Comparison of ENCODE assay signal across 1 cellular context in genomic region chr7:107563761-107564552, GRCh38.
TF ChIP-seq lines count a peak whose summit lies in the region.

Gene COG5, minus strand, starts transcription at chr7:107563920. Its CDS starts 24 bp downstream, at chr7:107563896.
Gene DUS4L, plus strand, starts transcription at chr7:107563971. Its CDS starts 3,100 bp downstream, at chr7:107567071.

TF ChIP-seq in HepG2, 621 proteins besides CTCF, POLR2A, EP300 and RAD21 (continued from another document and continues in another):
- TF ChIP-seq IKZF4 (CRISPR knock-in tag; IDR thresholded peaks at IDR 0.05; ENCODE audit: borderline replicate concordance, low read depth, not compliant biosample characterization), result peak; percentile 94
- TF ChIP-seq ZNF782 (CRISPR knock-in tag; IDR thresholded peaks at IDR 0.05; ENCODE audit: borderline replicate concordance), result peak; percentile 65; the same call in 1 of the 2 replicates
- TF ChIP-seq GMEB1 (CRISPR knock-in tag; IDR thresholded peaks at IDR 0.05; ENCODE audit: borderline replicate concordance), result peak; percentile 69; the same call in 1 of the 2 replicates
- no peak for TF ChIP-seq ZNF224 (CRISPR knock-in tag; IDR thresholded peaks at IDR 0.05)
- 0 out of 2 replicates have a peak, but pooled peaks have one; percentile 39 for TF ChIP-seq ZNF784 (CRISPR knock-in tag; IDR thresholded peaks at IDR 0.05; ENCODE audit: borderline replicate concordance)
- no peak; the same call in none of the 2 replicates for TF ChIP-seq EED (CRISPR knock-in tag; IDR thresholded peaks at IDR 0.05)
- TF ChIP-seq HNRNPH1 (optimal IDR thresholded peaks at IDR 0.05; ENCODE audit: low read depth, low read length), result no peak
- peak; percentile 49; the same call in 1 of the 2 replicates for TF ChIP-seq ZNF768 (CRISPR knock-in tag; IDR thresholded peaks at IDR 0.05)
- TF ChIP-seq PRMT3 (CRISPR knock-in tag; IDR thresholded peaks at IDR 0.05; ENCODE audit: borderline replicate concordance, low read depth), result peak; percentile 80; the same call in 1 of the 2 replicates
- peak; percentile 95 for TF ChIP-seq ZFX (CRISPR knock-in tag; IDR thresholded peaks at IDR 0.05; ENCODE audit: low read depth)
- TF ChIP-seq NR2F2 (IDR thresholded peaks at IDR 0.05; ENCODE audit: borderline replicate concordance, low read depth), result no peak
- TF ChIP-seq MEF2D (CRISPR knock-in tag; IDR thresholded peaks at IDR 0.05), result no peak
- TF ChIP-seq ZNF781 (CRISPR knock-in tag; IDR thresholded peaks at IDR 0.05; ENCODE audit: borderline replicate concordance, not compliant biosample characterization), result peak; percentile 94
- TF ChIP-seq SP5 (CRISPR knock-in tag; IDR thresholded peaks at IDR 0.05; ENCODE audit: borderline replicate concordance, low read depth), result peak; percentile 81; the same call in 1 of the 2 replicates
- TF ChIP-seq ZBTB37 (CRISPR knock-in tag; IDR thresholded peaks at IDR 0.05), result no peak
- TF ChIP-seq SNAPC2 (CRISPR knock-in tag; IDR thresholded peaks at IDR 0.05), result 0 out of 2 replicates have a peak, but pooled peaks have one; percentile 58
- TF ChIP-seq FOXA1 (IDR thresholded peaks at IDR 0.05), result no peak
- peak; percentile 43; the same call in 1 of the 2 replicates for TF ChIP-seq FOXA1 (CRISPR knock-in tag; IDR thresholded peaks at IDR 0.05)
- no peak; the same call in 1 of the 2 replicates for TF ChIP-seq CREB3 (CRISPR knock-in tag; IDR thresholded peaks at IDR 0.05)
- no peak for TF ChIP-seq SNRNP70 (IDR thresholded peaks at IDR 0.05; ENCODE audit: low read depth, low read length)
- TF ChIP-seq GATAD1 (CRISPR knock-in tag; IDR thresholded peaks at IDR 0.05), result peak; percentile 98
- peak; percentile 85 for TF ChIP-seq ZNF275 (CRISPR knock-in tag; IDR thresholded peaks at IDR 0.05; ENCODE audit: borderline replicate concordance)
- TF ChIP-seq KDM1A (CRISPR knock-in tag; IDR thresholded peaks at IDR 0.05), result no peak
- peak; percentile 60; the same call in 1 of the 2 replicates for TF ChIP-seq ZNF317 (CRISPR knock-in tag; IDR thresholded peaks at IDR 0.05)
- peak; percentile 92 for TF ChIP-seq ATF2 (CRISPR knock-in tag; IDR thresholded peaks at IDR 0.05)
- TF ChIP-seq SOX13 (IDR thresholded peaks at IDR 0.05), result no peak
- TF ChIP-seq SOX13 (CRISPR knock-in tag; conservative IDR thresholded peaks at IDR 0.05 in 1 of 2, IDR thresholded peaks at IDR 0.05 in 1 of 2), result 0 out of 4 replicates have a peak, but pooled peaks of 1 of the 2 experiments have one; percentile 4
- no peak for TF ChIP-seq TRIM22 (IDR thresholded peaks at IDR 0.05)
- peak; percentile 55 for TF ChIP-seq ZEB1 (IDR thresholded peaks at IDR 0.05; ENCODE audit: insufficient replicate concordance, low read depth)
- TF ChIP-seq NRL (CRISPR knock-in tag; IDR thresholded peaks at IDR 0.05; ENCODE audit: borderline replicate concordance), result peak; percentile 79; the same call in 1 of the 2 replicates
- no peak for TF ChIP-seq SRSF9 (IDR thresholded peaks at IDR 0.05; ENCODE audit: borderline replicate concordance, insufficient read depth, low read depth, low read length, poor library complexity, severe bottlenecking)
- peak; percentile 76; the same call in 1 of the 2 replicates for TF ChIP-seq ZSCAN30 (CRISPR knock-in tag; IDR thresholded peaks at IDR 0.05)
- no peak; the same call in 1 of the 2 replicates for TF ChIP-seq HIC2 (CRISPR knock-in tag; IDR thresholded peaks at IDR 0.05; ENCODE audit: low read depth)
- no peak for TF ChIP-seq ZNF367 (CRISPR knock-in tag; IDR thresholded peaks at IDR 0.05; ENCODE audit: borderline replicate concordance)
- TF ChIP-seq ZNF800 (CRISPR knock-in tag; IDR thresholded peaks at IDR 0.05), result 0 out of 2 replicates have a peak, but pooled peaks have one; percentile 44
- 0 out of 2 replicates have a peak, but pooled peaks have one; percentile 33 for TF ChIP-seq ZBTB2 (CRISPR knock-in tag; IDR thresholded peaks at IDR 0.05; ENCODE audit: low read depth)
- peak; percentile 76; the same call in 1 of the 2 replicates for TF ChIP-seq HNRNPL (IDR thresholded peaks at IDR 0.05; ENCODE audit: low read depth, low read length)
- peak; percentile 93 for TF ChIP-seq CREB1 (IDR thresholded peaks at IDR 0.05)
- peak; percentile 98 for TF ChIP-seq CREB1 (CRISPR knock-in tag; IDR thresholded peaks at IDR 0.05)
- no peak for TF ChIP-seq ZSCAN22 (CRISPR knock-in tag; IDR thresholded peaks at IDR 0.05)
- TF ChIP-seq NONO (IDR thresholded peaks at IDR 0.05), result no peak
- TF ChIP-seq NONO (CRISPR knock-in tag; conservative IDR thresholded peaks at IDR 0.05), result peak; percentile 95
- no peak for TF ChIP-seq ONECUT2 (CRISPR knock-in tag; IDR thresholded peaks at IDR 0.05)
- TF ChIP-seq ZNF124 (CRISPR knock-in tag; IDR thresholded peaks at IDR 0.05), result peak; percentile 89; the same call in 1 of the 2 replicates
- TF ChIP-seq ZNF546 (CRISPR knock-in tag; conservative IDR thresholded peaks at IDR 0.05), result no peak
- peak; percentile 85 for TF ChIP-seq SRSF1 (optimal IDR thresholded peaks at IDR 0.05; ENCODE audit: low read depth, low read length)
- TF ChIP-seq ZNF468 (CRISPR knock-in tag; IDR thresholded peaks at IDR 0.05), result peak; percentile 60; the same call in 1 of the 2 replicates
- TF ChIP-seq EEA1 (CRISPR knock-in tag; IDR thresholded peaks at IDR 0.05; ENCODE audit: borderline replicate concordance), result no peak
- peak; percentile 90 for TF ChIP-seq KDM5B (CRISPR knock-in tag; IDR thresholded peaks at IDR 0.05; ENCODE audit: borderline replicate concordance)
- TF ChIP-seq ZNF253 (CRISPR knock-in tag; IDR thresholded peaks at IDR 0.05; ENCODE audit: borderline replicate concordance), result peak; percentile 94; the same call in 1 of the 2 replicates
- 0 out of 2 replicates have a peak, but pooled peaks have one; percentile 59 for TF ChIP-seq FOXJ3 (CRISPR knock-in tag; IDR thresholded peaks at IDR 0.05; ENCODE audit: borderline replicate concordance)
- no peak; the same call in 1 of the 2 replicates for TF ChIP-seq ZFP90 (CRISPR knock-in tag; IDR thresholded peaks at IDR 0.05; ENCODE audit: borderline replicate concordance)
- TF ChIP-seq TEF (CRISPR knock-in tag; IDR thresholded peaks at IDR 0.05), result no peak
